Comparison of ENCODE assay signal across 28 cellular contexts in genomic region chr2:211174631-211175030, GRCh38.
"Had no signal": no experiment of that assay in that cellular context is flagged by ENCODE, and none has a peak within 500 bp of the region (broad histone marks: within the 10 kb centered on the region; RNA-seq: fewer than 3 reads in every experiment).

No MANE protein-coding gene starts in this region.

- H3K27me3 Mint-ChIP-seq: naive thymus-derived CD8-positive, alpha-beta T cell; progenitor cell of endocrine pancreas; stimulated activated naive B cell treated with anti-CD40 and anti-IgM and Interleukin-4, amounts not matched to agents 10 μg/mL and 1 μg/mL and 100 μg/mL, for 72 hours had no signal

- H3K4me1 Mint-ChIP-seq: naive thymus-derived CD8-positive, alpha-beta T cell; nephron; stimulated activated naive B cell treated with anti-CD40 and anti-IgM and Interleukin-4, amounts not matched to agents 10 μg/mL and 1 μg/mL and 100 μg/mL, for 72 hours had no signal

- H3K36me3 Mint-ChIP-seq: naive thymus-derived CD8-positive, alpha-beta T cell; stimulated activated naive B cell treated with anti-CD40 and anti-IgM and Interleukin-4, amounts not matched to agents 10 μg/mL and 1 μg/mL and 100 μg/mL, for 72 hours had no signal

- H3K4me3 Mint-ChIP-seq: naive thymus-derived CD8-positive, alpha-beta T cell; nephron; neural crest cell; stimulated activated naive B cell treated with anti-CD40 and anti-IgM and Interleukin-4, amounts not matched to agents 10 μg/mL and 1 μg/mL and 100 μg/mL, for 72 hours had no signal

- H3K36me3 ChIP-seq: heart right ventricle, lower lobe of right lung, neutrophil, right atrium auricular region, right lobe of liver, stomach, tibial artery, upper lobe of right lung had no signal

- ATAC-seq: heart right ventricle; left cardiac atrium; left lobe of liver; naive thymus-derived CD8-positive, alpha-beta T cell; right lobe of liver; stimulated activated naive B cell treated with anti-CD40 and anti-IgM and Interleukin-4, amounts not matched to agents 10 μg/mL and 1 μg/mL and 100 μg/mL, for 72 hours; stimulated activated naive CD8-positive, alpha-beta T cell treated with anti-CD3 and anti-CD28 coated beads, Interleukin-15, Interleukin-2, amounts not matched to agents 100 U/mL and 50 U/mL, for 24 hours; upper lobe of right lung had no signal

- H3K27ac ChIP-seq: heart right ventricle, hepatocyte, lower lobe of right lung, neutrophil, right atrium auricular region, right lobe of liver, stomach, testis, tibial artery, upper lobe of right lung had no signal

- H3K27me3 ChIP-seq: heart right ventricle, hepatocyte, neutrophil, right atrium auricular region, right lobe of liver, stomach, testis, tibial artery, upper lobe of right lung had no signal

- H3K4me2 ChIP-seq: hepatocyte, smooth muscle cell had no signal

- H3K27ac Mint-ChIP-seq: naive thymus-derived CD8-positive, alpha-beta T cell; nephron; progenitor cell of endocrine pancreas; stimulated activated naive B cell treated with anti-CD40 and anti-IgM and Interleukin-4, amounts not matched to agents 10 μg/mL and 1 μg/mL and 100 μg/mL, for 72 hours had no signal

- H3K9me3 Mint-ChIP-seq: nephron; neural crest cell; stimulated activated naive B cell treated with anti-CD40 and anti-IgM and Interleukin-4, amounts not matched to agents 10 μg/mL and 1 μg/mL and 100 μg/mL, for 72 hours had no signal

- H3K9me3 ChIP-seq: heart right ventricle, lower lobe of right lung, neutrophil, right atrium auricular region, right lobe of liver, stomach, testis, tibial artery, upper lobe of right lung had no signal

- H3K79me2 ChIP-seq: hepatocyte had no signal

- H3K4me1 ChIP-seq: heart right ventricle, lower lobe of right lung, right atrium auricular region, right lobe of liver, stomach, tibial artery, upper lobe of right lung had no signal

- H2AFZ ChIP-seq: hepatocyte had no signal

- DNase-seq: heart right ventricle; kidney glomerular epithelial cell; left cardiac atrium; lower lobe of right lung; mammary epithelial cell; mesenchymal stem cell; naive thymus-derived CD8-positive, alpha-beta T cell; occipital lobe; right lobe of liver; stimulated activated CD4-positive, alpha-beta T cell treated with anti-CD3 and anti-CD28 coated beads, Interleukin-1b, Interleukin-23, amount 100 ng/mL, for 48 hours; stimulated activated CD4-positive, alpha-beta T cell treated with anti-CD3 and anti-CD28 coated beads, Interleukin-2, amount 100 ng/mL, for 48 hours; stimulated activated CD4-positive, alpha-beta T cell treated with anti-CD3 and anti-CD28 coated beads, Interleukin-4, amount 100 ng/mL, for 4 hours; stimulated activated CD8-positive, alpha-beta memory T cell treated with anti-CD3 and anti-CD28 coated beads, Interleukin-4, amount 100 ng/mL, for 48 hours; stimulated activated naive B cell treated with anti-CD40 and anti-IgM and Interleukin-4, amounts not matched to agents 10 μg/mL and 1 μg/mL and 100 μg/mL, for 72 hours; stimulated activated naive CD8-positive, alpha-beta T cell treated with anti-CD3 and anti-CD28 coated beads, Interleukin-15, Interleukin-2, amounts not matched to agents 100 U/mL and 50 U/mL, for 24 hours; stomach; testis; tibial artery; trophoblast cell; upper lobe of right lung had no signal

- H3K4me3 ChIP-seq: heart right ventricle, hepatocyte, lower lobe of right lung, right atrium auricular region, right lobe of liver, smooth muscle cell, stomach, testis, tibial artery, upper lobe of right lung had no signal
